In genomic region chr4:11787-12445, GRCh38 we compare ENCODE assay signal across 8 cellular contexts. TPM values are rescaled to one million over a fixed set of nuclear protein-coding genes. Genes with fewer than 3 reads are reported as not detected.
A peak's percentile ranks its signal among the peaks of the same experiment; 100 is the strongest.
DNase-seq lines count a peak whose midpoint lies in the region; ATAC-seq and TF ChIP-seq lines count a peak whose summit lies in the region.
"Not testable (repeated sequence)": the region's sequence is repeated elsewhere in the genome, so short reads cannot be mapped to it uniquely, and the experiment has no call there.

No MANE protein-coding gene starts in this region.

- not testable (repeated sequence) for H3K27ac Mint-ChIP-seq in CD14-positive monocyte; MCF 10A (ENCODE audit: low read depth, unreplicated experiment); progenitor cell of endocrine pancreas

- intact Hi-C loops in CD14-positive monocyte (cut with micrococcal nuclease); MCF 10A (cut with micrococcal nuclease): not testable (repeated sequence)

- ATAC-seq in GM18907 (IDR thresholded peaks at IDR 0.05; ENCODE audit: unreplicated experiment) (peak; percentile 75), HG02678 (IDR thresholded peaks at IDR 0.05; ENCODE audit: unreplicated experiment) (peak; percentile 63)

- not testable (repeated sequence) for H3K27me3 Mint-ChIP-seq in CD14-positive monocyte (ENCODE audit: low read depth in 3 of 3); MCF 10A (ENCODE audit: insufficient read depth, unreplicated experiment); progenitor cell of endocrine pancreas

- DNase-seq in CD14-positive monocyte (ENCODE audit: low spot score); MCF 10A (ENCODE audit: unreplicated experiment); progenitor cell of endocrine pancreas (ENCODE audit: low spot score, unreplicated experiment): not testable (repeated sequence)
- peak; percentile 38 to 46 for DNase-seq in activated CD4-positive, alpha-beta T cell treated with anti-CD3 and anti-CD28 coated beads, Interleukin-2, amount 50 U/mL, for 48 hours
- peak; percentile 7 for DNase-seq in iris pigment epithelial cell (ENCODE audit: low read depth)

- H3K36me3 Mint-ChIP-seq in CD14-positive monocyte; MCF 10A (ENCODE audit: insufficient read depth, unreplicated experiment); progenitor cell of endocrine pancreas (ENCODE audit: insufficient read depth): not testable (repeated sequence)

- peaks cover 0 to 13% (median 8%) of the 10 kb centered on the region in 7 donors for H3K9me3 Mint-ChIP-seq in CD14-positive monocyte
- H3K9me3 Mint-ChIP-seq in MCF 10A (ENCODE audit: unreplicated experiment); progenitor cell of endocrine pancreas (ENCODE audit: low read depth): not testable (repeated sequence)

- POLR2A ChIA-PET in MCF 10A (lab: Yijun Ruan, JAX): not testable (repeated sequence)

- not testable (repeated sequence) for BruUV-seq in MCF 10A (replicated peaks; lab: Mats Ljungman, UMichigan)

- not testable (repeated sequence) for H3K4me3 Mint-ChIP-seq in CD14-positive monocyte; MCF 10A (ENCODE audit: unreplicated experiment); progenitor cell of endocrine pancreas (ENCODE audit: low read depth)

- not testable (repeated sequence) for H3K4me1 Mint-ChIP-seq in CD14-positive monocyte; MCF 10A (ENCODE audit: insufficient read depth, unreplicated experiment); progenitor cell of endocrine pancreas (ENCODE audit: low read depth)

- TF ChIP-seq CTCF in CD14-positive monocyte (IDR thresholded peaks at IDR 0.05) (peak; percentile 43), LNCAP (IDR thresholded peaks at IDR 0.05) (peak; percentile 44; the same call in 1 of the 2 replicates), MCF 10A (IDR thresholded peaks at IDR 0.05; ENCODE audit: unreplicated experiment) (peak; percentile 45), progenitor cell of endocrine pancreas (IDR thresholded peaks at IDR 0.05; ENCODE audit: unreplicated experiment) (peak; percentile 16)

- CTCF ChIA-PET in MCF 10A (lab: Yijun Ruan, JAX): not testable (repeated sequence)

RNA-seq across cellular contexts. Expression of gene ZNF595, which starts 41.2 kb away (rescaled TPM):
- polyA plus RNA-seq in CD14-positive monocyte: 1 to 10 TPM in 1 of 2 donors, under 1 TPM in 1; 0.58 to 7.3 TPM
- total RNA-seq in MCF 10A (2022): 38.3 and 38.6 TPM in 2 replicates
- 9.1 and 9.5 TPM in 2 replicates for total RNA-seq in progenitor cell of endocrine pancreas
